In genomic region chr10:114764656-114765055, GRCh38 we compare ENCODE assay signal across 17 cellular contexts.
"Had no signal": no experiment of that assay in that cellular context is flagged by ENCODE, and none has a peak within 500 bp of the region (broad histone marks: within the 10 kb centered on the region; RNA-seq: fewer than 3 reads in every experiment).

No MANE protein-coding gene starts in this region.

- ATAC-seq: left cardiac atrium, left ventricle myocardium superior, psoas muscle had no signal

- H3K4me1 ChIP-seq: colonic mucosa had no signal

- H3K9me3 ChIP-seq: colonic mucosa, neutrophil, psoas muscle, sigmoid colon, stomach had no signal

- DNase-seq: cerebellar nuclear complex; colonic mucosa; effector CD8-positive, alpha-beta T cell; foreskin melanocyte; kidney; left cardiac atrium; left ventricle myocardium superior; mesendoderm; naive B cell; nephron progenitor cell; psoas muscle; sigmoid colon; stimulated activated naive CD4-positive, alpha-beta T cell; stomach had no signal

- H3K36me3 ChIP-seq: colonic mucosa, neutrophil, sigmoid colon, stomach had no signal

- H3K4me3 ChIP-seq: colonic mucosa, lung, psoas muscle, sigmoid colon, skin epidermis, stomach had no signal

- H3K27ac ChIP-seq: colonic mucosa, neutrophil, psoas muscle, sigmoid colon, skin epidermis, stomach had no signal

- H3K27me3 ChIP-seq: colonic mucosa had no signal
